ENCODE assay signal across 29 cellular contexts in genomic region chr9:88180084-88180765, GRCh38. TPM values are rescaled to one million over a fixed set of nuclear protein-coding genes. Genes with fewer than 3 reads are reported as not detected.
"Had no signal": no experiment of that assay in that cellular context is flagged by ENCODE, and none has a peak within 500 bp of the region (broad histone marks: within the 10 kb centered on the region; RNA-seq: fewer than 3 reads in every experiment).

No MANE protein-coding gene starts in this region.

- H3K27me3 ChIP-seq: breast epithelium, colonic mucosa, sigmoid colon, tibial nerve, uterus had no signal

- H3K4me3 Mint-ChIP-seq: activated CD4-positive, alpha-beta T cell treated with anti-CD3 and anti-CD28 coated beads, Interleukin-2, amount 10 ng/mL, durations not matched to agents 7 days and 5 days; activated naive CD8-positive, alpha-beta T cell; stimulated activated memory B cell treated with anti-CD40 and anti-IgM and Interleukin-4, amounts not matched to agents 10 μg/mL and 1 μg/mL and 100 μg/mL, for 72 hours had no signal

- H3K9me3 Mint-ChIP-seq: activated CD4-positive, alpha-beta T cell treated with anti-CD3 and anti-CD28 coated beads, Interleukin-2, amount 10 ng/mL, durations not matched to agents 7 days and 5 days had no signal

- H3K9me3 ChIP-seq: breast epithelium, colonic mucosa, sigmoid colon, stomach, suprapubic skin, tibial nerve, uterus had no signal

- H3K27ac Mint-ChIP-seq: activated CD4-positive, alpha-beta T cell treated with anti-CD3 and anti-CD28 coated beads, Interleukin-2, amount 10 ng/mL, durations not matched to agents 7 days and 5 days; activated naive CD8-positive, alpha-beta T cell; naive thymus-derived CD4-positive, alpha-beta T cell; stimulated activated memory B cell treated with anti-CD40 and anti-IgM and Interleukin-4, amounts not matched to agents 10 μg/mL and 1 μg/mL and 100 μg/mL, for 72 hours had no signal

- H3K4me1 ChIP-seq: breast epithelium, colonic mucosa, suprapubic skin, uterus had no signal

- ATAC-seq: heart right ventricle; left lobe of liver; naive thymus-derived CD4-positive, alpha-beta T cell; stimulated activated memory B cell treated with anti-CD40 and anti-IgM and Interleukin-4, amounts not matched to agents 10 μg/mL and 1 μg/mL and 100 μg/mL, for 72 hours had no signal

- H3K36me3 Mint-ChIP-seq: activated naive CD8-positive, alpha-beta T cell; stimulated activated memory B cell treated with anti-CD40 and anti-IgM and Interleukin-4, amounts not matched to agents 10 μg/mL and 1 μg/mL and 100 μg/mL, for 72 hours had no signal

- H3K36me3 ChIP-seq: breast epithelium, colonic mucosa, heart right ventricle, sigmoid colon, stomach, suprapubic skin, tibial nerve, uterus, WERI-Rb-1 had no signal

- H3K27ac ChIP-seq: breast epithelium, colonic mucosa, dorsolateral prefrontal cortex, heart right ventricle, sigmoid colon, stomach, suprapubic skin, tibial nerve, uterus, WERI-Rb-1 had no signal

- DNase-seq: activated CD4-positive, alpha-beta T cell treated with anti-CD3 and anti-CD28 coated beads, Interleukin-2, amount 10 ng/mL, durations not matched to agents 7 days and 5 days; activated CD4-positive, CD25-positive, alpha-beta regulatory T cell treated with anti-CD3 and anti-CD28 coated beads, Interleukin-2, amount 50 U/mL, for 72 hours; activated gamma-delta T cell treated with Interleukin-2 at 50 U/mL for 16 hours; activated T-cell treated with anti-CD3 and anti-CD28 coated beads for 4 hours; amniotic stem cell; colonic mucosa; dorsolateral prefrontal cortex; erythroblast; foreskin fibroblast; heart right ventricle; naive thymus-derived CD4-positive, alpha-beta T cell; retina; sigmoid colon; stimulated activated CD4-positive, alpha-beta T cell treated with anti-CD3 and anti-CD28 coated beads, Interleukin-15, amount 100 ng/mL, for 24 hours; stomach; uterus; WERI-Rb-1 had no signal

- H3K4me1 Mint-ChIP-seq: stimulated activated memory B cell treated with anti-CD40 and anti-IgM and Interleukin-4, amounts not matched to agents 10 μg/mL and 1 μg/mL and 100 μg/mL, for 72 hours had no signal

- H3K4me3 ChIP-seq: breast epithelium, colonic mucosa, dorsolateral prefrontal cortex, heart right ventricle, sigmoid colon, smooth muscle cell, stomach, suprapubic skin, tibial nerve, uterus had no signal

RNA-seq across cellular contexts. Expression of gene SPATA31C2, which starts 42.0 kb away (rescaled TPM):
- total RNA-seq: breast epithelium, colonic mucosa, fibroblast of lung, heart right ventricle, kidney epithelial cell, left lobe of liver, lung microvascular endothelial cell, osteoblast, posterior vena cava, sigmoid colon, stomach, suprapubic skin had no signal
